9 cellular contexts compared by ENCODE assay signal in genomic region chr18:41982942-41983660, GRCh38. TPM values are rescaled to one million over a fixed set of nuclear protein-coding genes. Genes with fewer than 3 reads are reported as not detected.
DNase-seq lines count a peak whose midpoint lies in the region; ATAC-seq, FAIRE-seq and TF ChIP-seq lines count a peak whose summit lies in the region.
"Had no signal": no experiment of that assay in that cellular context is flagged by ENCODE, and none has a peak within 500 bp of the region (broad histone marks: within the 10 kb centered on the region; RNA-seq: fewer than 3 reads in every experiment).

No MANE protein-coding gene starts in this region.

- WGBS in small intestine, 3 donors: 88 to 97% (median 95%) methylated on average over 2 of the region's 2 CpGs

- H3K36me3 ChIP-seq in GM06990 (ENCODE audit: control insufficient read depth, insufficient read depth, low read length) (peaks cover 4% of the 10 kb centered on the region), small intestine (ENCODE audit: control insufficient read depth in 2 of 2, insufficient read depth in 2 of 2, low read length in 2 of 2) (peaks cover 0 to 2% of the 10 kb centered on the region in 2 donors)

- in situ Hi-C loops in G401 (cut with HindIII; ENCODE audit: low sequenced_read_pairs): no loop called here

- no peaks in the 10 kb centered on the region for H3K27me3 Mint-ChIP-seq in T-helper 1 cell treated with Interleukin-12 subunit alpha and Interleukin-12 subunit beta and Interleukin-4 antibody, amounts not matched to agents 30 μg/mL and 1 μg/mL, for 36 hours (ENCODE audit: low read depth)

- H3K4me3 ChIP-seq in GM06990 (replicated peaks; ENCODE audit: low read depth, low read length) (no peak overlapping the region), small intestine (ENCODE audit: low read depth in 1 of 2, low read length in 2 of 2) (no peak overlapping the region)

- H3K27ac ChIP-seq in small intestine (ENCODE audit: low read depth in 1 of 2, low read length in 1 of 2): no peak overlapping the region

- no peak overlapping the region for H3K4me3 Mint-ChIP-seq in T-helper 1 cell treated with Interleukin-12 subunit alpha and Interleukin-12 subunit beta and Interleukin-4 antibody, amounts not matched to agents 30 μg/mL and 1 μg/mL, for 36 hours

- DNase-seq in GM06990 (ENCODE audit: extremely low read depth, insufficient read length) (peak; percentile 13), HUDEP-2 (lab: John Stamatoyannopoulos, UW; ENCODE audit: unreplicated experiment in 76 of 76) (no peak), G401 (ENCODE audit: low spot score) (no peak), NCI-H748 treated with DMSO at 0.1 percent for 48 hours (lab: John Stamatoyannopoulos, UW) (no peak), small intestine (no peak)
- DNase-seq: stimulated activated naive CD4-positive, alpha-beta T cell had no signal

- ATAC-seq in GM19372 (IDR thresholded peaks at IDR 0.05; ENCODE audit: low read depth, unreplicated experiment) (peak; percentile 94), HG02981 (IDR thresholded peaks at IDR 0.05; ENCODE audit: unreplicated experiment) (peak; percentile 98)

- no peaks in the 10 kb centered on the region for H3K9me3 ChIP-seq in small intestine (ENCODE audit: control insufficient read depth, low read depth)

- H3K9me3 Mint-ChIP-seq in T-helper 1 cell treated with Interleukin-12 subunit alpha and Interleukin-12 subunit beta and Interleukin-4 antibody, amounts not matched to agents 30 μg/mL and 1 μg/mL, for 36 hours: no peaks in the 10 kb centered on the region

- peak overlapping the region; percentile 18 for H3K27ac Mint-ChIP-seq in T-helper 1 cell treated with Interleukin-12 subunit alpha and Interleukin-12 subunit beta and Interleukin-4 antibody, amounts not matched to agents 30 μg/mL and 1 μg/mL, for 36 hours

- no peak for FAIRE-seq in small intestine (lab: Jason Lieb, UNC)

- H3K4me1 Mint-ChIP-seq in T-helper 1 cell treated with Interleukin-12 subunit alpha and Interleukin-12 subunit beta and Interleukin-4 antibody, amounts not matched to agents 30 μg/mL and 1 μg/mL, for 36 hours (ENCODE audit: low read depth): peaks cover 12% of the 10 kb centered on the region

- H3K36me3 Mint-ChIP-seq in T-helper 1 cell treated with Interleukin-12 subunit alpha and Interleukin-12 subunit beta and Interleukin-4 antibody, amounts not matched to agents 30 μg/mL and 1 μg/mL, for 36 hours (ENCODE audit: low read depth): peaks cover 15% of the 10 kb centered on the region

- no peaks in the 10 kb centered on the region for H3K4me1 ChIP-seq in small intestine (ENCODE audit: control insufficient read depth in 2 of 2, insufficient read depth in 1 of 2, low read depth in 1 of 2, low read length in 1 of 2)

- H3K27me3 ChIP-seq in GM06990 (replicated peaks; ENCODE audit: control insufficient read depth, insufficient read depth, low read length) (no peaks in the 10 kb centered on the region), small intestine (ENCODE audit: control insufficient read depth in 2 of 2, insufficient read depth in 2 of 2, low read length in 2 of 2) (no peaks in the 10 kb centered on the region)

- TF ChIP-seq CTCF in GM06990 (IDR thresholded peaks at IDR 0.05; ENCODE audit: insufficient read depth, low read length, poor library complexity, severe bottlenecking): no peak

RNA-seq across cellular contexts. Expression of gene PIK3C3, which starts 28.1 kb away (rescaled TPM):
- 36.6 and 38.1 TPM in 2 replicates for total RNA-seq in G401 (2014; rRNA removed; shearing (Covaris generic))
- 10 to 100 TPM; 17.0 to 23.9 (median 17.8) TPM for polyA plus RNA-seq in small intestine
